ENCODE assay signal across 19 cellular contexts in the genomic region with DNA sequence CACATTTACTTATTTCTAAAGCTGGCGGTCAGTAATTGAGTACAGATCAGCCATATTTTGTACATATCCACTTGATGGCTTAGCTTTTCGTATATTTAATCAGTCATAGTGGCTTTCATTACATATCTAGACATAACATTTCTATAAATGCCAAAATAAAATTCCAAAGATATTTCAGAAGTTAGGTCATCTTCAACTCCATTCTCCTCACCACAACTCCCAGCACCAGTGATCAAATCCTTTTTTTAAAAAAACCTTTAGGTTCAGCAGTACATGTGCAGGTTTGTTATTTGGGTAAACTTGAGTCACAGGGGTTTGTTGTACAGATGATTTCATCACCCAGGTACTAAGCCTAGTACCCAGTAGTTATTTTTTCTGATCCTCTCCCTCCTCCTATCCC. TPM values are rescaled to one million over a fixed set of nuclear protein-coding genes. Genes with fewer than 3 reads are reported as not detected.
DNase-seq lines count a peak whose midpoint lies in the region; ATAC-seq and TF ChIP-seq lines count a peak whose summit lies in the region.
"Had no signal": no experiment of that assay in that cellular context is flagged by ENCODE, and none has a peak within 500 bp of the region (broad histone marks: within the 10 kb centered on the region; RNA-seq: fewer than 3 reads in every experiment).

No MANE protein-coding gene starts in this region.

- H3K18ac ChIP-seq in mesendoderm (ENCODE audit: low read length): no peak overlapping the region

- H3K79me2 ChIP-seq in mesendoderm (ENCODE audit: control insufficient read depth, insufficient read depth, low read length): no peaks in the 10 kb centered on the region

- no peaks in the 10 kb centered on the region for H3K27me3 Mint-ChIP-seq in activated T-cell treated with anti-CD3 and anti-CD28 coated beads, Interleukin-2, amount 50 U/mL, for 72 hours (ENCODE audit: low read depth)
- no peaks in the 10 kb centered on the region for H3K27me3 Mint-ChIP-seq in stimulated activated naive B cell treated with anti-CD40 and anti-IgM and Interleukin-4, amounts not matched to agents 10 μg/mL and 1 μg/mL and 100 μg/mL, for 72 hours

- no peak overlapping the region for H2BK15ac ChIP-seq in mesendoderm (replicated peaks; ENCODE audit: low read depth)

- no peaks in the 10 kb centered on the region for H3K4me1 ChIP-seq in mesendoderm (ENCODE audit: control insufficient read depth, low read depth, low read length)
- H3K4me1 ChIP-seq: neural progenitor cell had no signal

- no peak overlapping the region for H3K23ac ChIP-seq in mesendoderm (ENCODE audit: low read length)

- peaks cover 9 to 30% of the 10 kb centered on the region in 2 donors for H3K36me3 Mint-ChIP-seq in activated T-cell treated with anti-CD3 and anti-CD28 coated beads, Interleukin-2, amount 50 U/mL, for 72 hours (ENCODE audit: insufficient read depth in 2 of 2)
- H3K36me3 Mint-ChIP-seq in stimulated activated naive B cell treated with anti-CD40 and anti-IgM and Interleukin-4, amounts not matched to agents 10 μg/mL and 1 μg/mL and 100 μg/mL, for 72 hours: peaks cover 55 to 57% of the 10 kb centered on the region in 2 donors
- H3K36me3 Mint-ChIP-seq: neural progenitor cell had no signal

- no peaks in the 10 kb centered on the region for H3K79me1 ChIP-seq in mesendoderm (ENCODE audit: low read length)

- no peaks in the 10 kb centered on the region for H3K36me3 ChIP-seq in mesendoderm (ENCODE audit: control insufficient read depth, insufficient read depth, low read length)
- H3K36me3 ChIP-seq: neural progenitor cell had no signal

- H3K4me3 ChIP-seq in fibroblast of mammary gland (ENCODE audit: control insufficient read depth, low read depth, low read length) (no peak overlapping the region), mesendoderm (ENCODE audit: low read length) (no peak overlapping the region)
- H3K4me3 ChIP-seq: lung, neural progenitor cell had no signal

- no peak for TF ChIP-seq CTCF in fibroblast of mammary gland (conservative IDR thresholded peaks at IDR 0.05; ENCODE audit: control insufficient read depth, insufficient read depth, low read depth, low read length)

- no peaks in the 10 kb centered on the region for H3K27me3 ChIP-seq in mesendoderm (ENCODE audit: insufficient read depth, low read length, poor library complexity)
- H3K27me3 ChIP-seq: neural progenitor cell had no signal

- H3K9me3 Mint-ChIP-seq in activated T-cell treated with anti-CD3 and anti-CD28 coated beads, Interleukin-2, amount 50 U/mL, for 72 hours: no peaks in the 10 kb centered on the region
- no peaks in the 10 kb centered on the region for H3K9me3 Mint-ChIP-seq in stimulated activated naive B cell treated with anti-CD40 and anti-IgM and Interleukin-4, amounts not matched to agents 10 μg/mL and 1 μg/mL and 100 μg/mL, for 72 hours
- H3K9me3 Mint-ChIP-seq: endodermal cell, neural progenitor cell had no signal

- H4K8ac ChIP-seq in mesendoderm (ENCODE audit: low read depth, low read length): no peak overlapping the region

- ATAC-seq in activated T-cell treated with anti-CD3 and anti-CD28 coated beads, Interleukin-2, amount 50 U/mL, for 72 hours (replicated peaks in 1 of 2): peak; percentile 42 to 47
- ATAC-seq in stimulated activated naive B cell treated with anti-CD40 and anti-IgM and Interleukin-4, amounts not matched to agents 10 μg/mL and 1 μg/mL and 100 μg/mL, for 72 hours (replicated peaks): no peak
- no peak for ATAC-seq in HG03025 (IDR thresholded peaks at IDR 0.05; ENCODE audit: low FRiP score, unreplicated experiment)
- ATAC-seq in HG03039 (IDR thresholded peaks at IDR 0.05; ENCODE audit: unreplicated experiment): no peak

- H3K9ac ChIP-seq in mesendoderm (ENCODE audit: low read length): no peak overlapping the region
- H3K9ac ChIP-seq: neural progenitor cell had no signal

- H2AK5ac ChIP-seq in mesendoderm (ENCODE audit: low read length): no peak overlapping the region

- no peak overlapping the region for H3K27ac Mint-ChIP-seq in activated T-cell treated with anti-CD3 and anti-CD28 coated beads, Interleukin-2, amount 50 U/mL, for 72 hours
- H3K27ac Mint-ChIP-seq in stimulated activated naive B cell treated with anti-CD40 and anti-IgM and Interleukin-4, amounts not matched to agents 10 μg/mL and 1 μg/mL and 100 μg/mL, for 72 hours: peak overlapping the region; percentile 15
- H3K27ac Mint-ChIP-seq: endodermal cell, neural progenitor cell had no signal

- H3K4me2 ChIP-seq in mesendoderm (ENCODE audit: low read length): no peak overlapping the region
- H3K4me2 ChIP-seq: neural progenitor cell had no signal

- peaks cover 12% of the 10 kb centered on the region for H3K4me1 Mint-ChIP-seq in activated T-cell treated with anti-CD3 and anti-CD28 coated beads, Interleukin-2, amount 50 U/mL, for 72 hours (ENCODE audit: low read depth)
- H3K4me1 Mint-ChIP-seq in stimulated activated naive B cell treated with anti-CD40 and anti-IgM and Interleukin-4, amounts not matched to agents 10 μg/mL and 1 μg/mL and 100 μg/mL, for 72 hours: no peaks in the 10 kb centered on the region
- H3K4me1 Mint-ChIP-seq: neural progenitor cell had no signal

- H3K4me3 Mint-ChIP-seq in activated T-cell treated with anti-CD3 and anti-CD28 coated beads, Interleukin-2, amount 50 U/mL, for 72 hours: no peak overlapping the region
- no peak overlapping the region for H3K4me3 Mint-ChIP-seq in stimulated activated naive B cell treated with anti-CD40 and anti-IgM and Interleukin-4, amounts not matched to agents 10 μg/mL and 1 μg/mL and 100 μg/mL, for 72 hours
- H3K4me3 Mint-ChIP-seq: endodermal cell, neural progenitor cell had no signal

- no peak overlapping the region for H2BK5ac ChIP-seq in mesendoderm (ENCODE audit: low read length)

- no CpG with 5 or more reads among the region's 2 CpGs for WGBS in mesendoderm (ENCODE audit: extremely low coverage, insufficient coverage, low lambda C conversion rate)

- H3K4ac ChIP-seq in mesendoderm (ENCODE audit: low read depth, low read length): no peak overlapping the region

- no peak for DNase-seq in activated T-cell treated with anti-CD3 and anti-CD28 coated beads, Interleukin-2, amount 50 U/mL, for 72 hours
- DNase-seq in activated T-cell treated with anti-CD3 and anti-CD28 coated beads, Interleukin-2, amount 50 U/mL, for 48 hours: no peak
- DNase-seq in SW480 (ENCODE audit: low spot score) (peak; percentile 14), fibroblast of mammary gland (ENCODE audit: low read depth) (peak; percentile 35), mesendoderm (no peak)
- DNase-seq in stimulated activated naive B cell treated with anti-CD40 and anti-IgM and Interleukin-4, amounts not matched to agents 10 μg/mL and 1 μg/mL and 100 μg/mL, for 72 hours: no peak
- DNase-seq: activated CD4-positive, alpha-beta T cell treated with anti-CD3 and anti-CD28 coated beads, Interleukin-2, amount 50 U/mL, for 4 hours; activated gamma-delta T cell; endodermal cell; Kasumi-1; NCI-H2029; NCI-H774; Right ventricle myocardium superior; small intestine; T-helper 9 cell had no signal

- no peak overlapping the region for H2BK120ac ChIP-seq in mesendoderm (ENCODE audit: low read depth, low read length)

- H4K5ac ChIP-seq in mesendoderm (ENCODE audit: low read length): no peak overlapping the region

- no peak overlapping the region for H3K27ac ChIP-seq in mesendoderm (ENCODE audit: low read depth, low read length)
- H3K27ac ChIP-seq: neural progenitor cell had no signal

- no peak overlapping the region for H3K56ac ChIP-seq in mesendoderm (ENCODE audit: low read length)

RNA-seq across cellular contexts. Expression of gene GNG4, which starts 53.9 kb away (rescaled TPM):
- total RNA-seq in activated T-cell treated with anti-CD3 and anti-CD28 coated beads, Interleukin-2, amount 50 U/mL, for 72 hours: 10 to 100 TPM; 13.9 to 20.4 TPM
- polyA plus RNA-seq in mesendoderm (2013, experiment 1 of 2): 38.4 TPM
- polyA plus RNA-seq in mesendoderm (2013, experiment 2 of 2): 39.6 TPM
- total RNA-seq: Right ventricle myocardium superior had no signal

Comparison
In these comparisons a context has a peak if more than half of its experiments do, and no peak if none do; other contexts are left out.
1. ATAC-seq: peak in activated T-cell treated with anti-CD3 and anti-CD28 coated beads, Interleukin-2, amount 50 U/mL, for 72 hours (2 of 2); none in stimulated activated naive B cell treated with anti-CD40 and anti-IgM and Interleukin-4, amounts not matched to agents 10 μg/mL and 1 μg/mL and 100 μg/mL, for 72 hours (0 of 2), HG03025 (single experiment) and HG03039 (single experiment).
2. DNase-seq: peak in SW480 (single experiment) and fibroblast of mammary gland (single experiment); none in activated T-cell treated with anti-CD3 and anti-CD28 coated beads, Interleukin-2, amount 50 U/mL, for 72 hours (0 of 2), activated T-cell treated with anti-CD3 and anti-CD28 coated beads, Interleukin-2, amount 50 U/mL, for 48 hours (0 of 2), stimulated activated naive B cell treated with anti-CD40 and anti-IgM and Interleukin-4, amounts not matched to agents 10 μg/mL and 1 μg/mL and 100 μg/mL, for 72 hours (single experiment) and mesendoderm (single experiment).